In the genomic region with DNA sequence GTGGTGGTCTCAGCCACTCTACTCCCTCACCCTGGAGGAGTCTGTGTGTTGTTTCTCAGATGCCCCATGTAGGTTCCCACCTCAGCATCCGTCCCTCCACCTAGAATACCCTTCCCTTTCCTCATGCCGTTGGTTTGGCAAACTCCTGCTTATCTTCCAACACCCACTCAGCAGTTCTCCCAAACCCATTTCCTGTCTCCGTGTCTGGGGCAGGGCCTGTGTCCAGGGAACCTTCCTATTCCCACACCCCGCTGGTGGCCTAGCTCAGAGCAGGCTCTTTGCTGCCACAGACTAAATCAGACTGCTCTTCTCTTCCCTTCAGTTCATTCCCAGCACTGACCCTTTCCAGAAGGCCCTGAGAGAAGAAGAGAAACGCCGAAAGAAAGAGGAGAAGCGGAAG, we compare ENCODE assay signal across 12 cellular contexts. TPM values are rescaled to one million over a fixed set of nuclear protein-coding genes. Genes with fewer than 3 reads are reported as not detected.
DNase-seq lines count a peak whose midpoint lies in the region; ATAC-seq, FAIRE-seq and TF ChIP-seq lines count a peak whose summit lies in the region.
"Had no signal": no experiment of that assay in that cellular context is flagged by ENCODE, and none has a peak within 500 bp of the region (broad histone marks: within the 10 kb centered on the region; RNA-seq: fewer than 3 reads in every experiment).

No MANE protein-coding gene starts in this region.

- H3K18ac ChIP-seq in neuronal stem cell (ENCODE audit: low read length), result no peak overlapping the region

- H2AFZ ChIP-seq in endothelial cell of umbilical vein (ENCODE audit: low read depth, low read length) (no peak overlapping the region), neuronal stem cell (ENCODE audit: low read length) (no peak overlapping the region)

- H3K9ac ChIP-seq in BLaER1 (no peak overlapping the region), endothelial cell of umbilical vein (replicated peaks; ENCODE audit: extremely low read depth, insufficient read depth, low read length) (no peak overlapping the region), neuronal stem cell (ENCODE audit: low read depth, low read length, poor library complexity) (no peak overlapping the region)
- H3K9ac ChIP-seq: KMS-11 had no signal

- no peaks in the 10 kb centered on the region for H3K9me1 ChIP-seq in endothelial cell of umbilical vein (replicated peaks; ENCODE audit: control insufficient read depth, extremely low read depth, insufficient read depth, low read length)

- FAIRE-seq in endothelial cell of umbilical vein (lab: Jason Lieb, UNC), result no peak
- FAIRE-seq: H54 had no signal

- intact Hi-C loops in endothelial cell of umbilical vein (cut with micrococcal nuclease), result no loop called here

- peak overlapping the region; percentile 70 for H2AK5ac ChIP-seq in neuronal stem cell (ENCODE audit: low read depth, low read length)

- H3K4ac ChIP-seq in neuronal stem cell (ENCODE audit: low read length), result no peak overlapping the region

- no peak overlapping the region for H2BK120ac ChIP-seq in neuronal stem cell (ENCODE audit: low read depth, low read length)

- H3K36me3 ChIP-seq in BLaER1 (peaks cover 48% of the 10 kb centered on the region), MG63 (no peaks in the 10 kb centered on the region), endothelial cell of umbilical vein (ENCODE audit: control insufficient read depth in 2 of 2, extremely low read depth in 1 of 2, insufficient read depth in 2 of 2, low read length in 2 of 2) (no peaks in the 10 kb centered on the region), neuronal stem cell (replicated peaks in 1 of 2; ENCODE audit: control insufficient read depth in 2 of 2, insufficient read depth in 2 of 2, low read length in 2 of 2) (peaks cover 7 to 38% of the 10 kb centered on the region in 2 donors)

- TF ChIP-seq POLR2A in endothelial cell of umbilical vein (IDR thresholded peaks at IDR 0.05; ENCODE audit: low read depth, low read length), result no peak

- H4K8ac ChIP-seq in neuronal stem cell (ENCODE audit: low read depth, low read length), result no peak overlapping the region

- peaks cover 53% of the 10 kb centered on the region for H3K4me1 ChIP-seq in BLaER1
- H3K4me1 ChIP-seq in endothelial cell of umbilical vein (ENCODE audit: control insufficient read depth, extremely low read depth, insufficient read depth, low read length), result peaks cover 3% of the 10 kb centered on the region
- peaks cover 24 to 32% of the 10 kb centered on the region in 2 donors for H3K4me1 ChIP-seq in neuronal stem cell (ENCODE audit: control insufficient read depth in 2 of 2, insufficient read depth in 1 of 2, low read depth in 1 of 2, low read length in 2 of 2)

- H3K23ac ChIP-seq in neuronal stem cell (ENCODE audit: low read depth, low read length, poor library complexity), result no peak overlapping the region

- H2BK15ac ChIP-seq in neuronal stem cell (ENCODE audit: low read length), result no peak overlapping the region

- H4K91ac ChIP-seq in neuronal stem cell (ENCODE audit: low read depth, low read length, poor library complexity), result no peak overlapping the region

- TF ChIP-seq CTCF in endothelial cell of umbilical vein (IDR thresholded peaks at IDR 0.05; ENCODE audit: extremely low read depth in 1 of 2, insufficient read depth in 1 of 2, low read depth in 1 of 2, low read length in 2 of 2), result no peak

- CTCF ChIA-PET in endothelial cell of umbilical vein (lab: Charles Lee), result interaction anchor here (1.3 to 2.2 kb wide), 5 partner anchors 19 to 129 kb away, joined by 3 to 19 read pairs (median 4); no protein-coding TSS in a partner anchor
- CTCF ChIA-PET in HEK293T (lab: Yijun Ruan, JAX), result no interaction called here

- no peak overlapping the region for H3K4me2 ChIP-seq in BLaER1
- H3K4me2 ChIP-seq in endothelial cell of umbilical vein (ENCODE audit: insufficient read depth, low read length), result no peak overlapping the region
- H3K4me2 ChIP-seq in neuronal stem cell (ENCODE audit: insufficient read depth, low read length, poor library complexity, severe bottlenecking), result no peak overlapping the region
- H3K4me2 ChIP-seq: KMS-11 had no signal

- no peaks in the 10 kb centered on the region for H3K79me2 ChIP-seq in endothelial cell of umbilical vein (ENCODE audit: control insufficient read depth, insufficient read depth, low read length)

- H3K9me3 ChIP-seq in BLaER1 (no peaks in the 10 kb centered on the region), MG63 (no peaks in the 10 kb centered on the region), endothelial cell of umbilical vein (replicated peaks; ENCODE audit: control insufficient read depth, insufficient read depth, low read length) (no peaks in the 10 kb centered on the region), neuronal stem cell (replicated peaks in 1 of 2; ENCODE audit: control insufficient read depth in 2 of 2, insufficient read depth in 1 of 2, low read depth in 1 of 2, low read length in 2 of 2) (no peaks in the 10 kb centered on the region)

- dilution Hi-C loops in endothelial cell of umbilical vein (cut with MboI; ENCODE audit: extremely low pct_ligation_motif_present, low sequenced_read_pairs), result no loop called here

- peak; percentile 24 for DNase-seq in MG63
- peak; percentile 30 for DNase-seq in endothelial cell of umbilical vein (ENCODE audit: low read depth, low spot score)
- DNase-seq in neuronal stem cell (ENCODE audit: low spot score), result no peak
- no peak for DNase-seq in HEK293T (ENCODE audit: extremely low spot score)
- no peak for DNase-seq in NCI-H187 treated with DMSO at 0.1 percent for 48 hours (lab: John Stamatoyannopoulos, UW)
- DNase-seq: CD4-positive, alpha-beta T cell; cerebellar nuclear complex had no signal

- H3K79me1 ChIP-seq in neuronal stem cell (ENCODE audit: low read depth, low read length), result no peaks in the 10 kb centered on the region

- WGBS in neuronal stem cell (ENCODE audit: extremely low coverage in 2 of 2, insufficient read length in 2 of 2, insufficient replicate concordance in 1 of 2), 2 donors, result no CpG with 5 or more reads among the region's 7 CpGs

- peaks cover 11% of the 10 kb centered on the region; the same call in 1 of the 2 replicates for H4K20me1 ChIP-seq in BLaER1
- H4K20me1 ChIP-seq in endothelial cell of umbilical vein (replicated peaks; ENCODE audit: control insufficient read depth, extremely low read depth, insufficient read depth, low read length), result no peaks in the 10 kb centered on the region

- H2BK5ac ChIP-seq in neuronal stem cell (ENCODE audit: low read length), result peak overlapping the region; percentile 8

- H3K4me3 ChIP-seq in BLaER1 (no peak overlapping the region), MG63 (no peak overlapping the region), endothelial cell of umbilical vein (replicated peaks in 1 of 3; ENCODE audit: insufficient read depth in 1 of 3, low read depth in 1 of 3, low read length in 3 of 3) (no peak overlapping the region), neuronal stem cell (ENCODE audit: low read length in 2 of 2) (no peak overlapping the region)

- no TSS peak for BruUV-seq in endothelial cell of umbilical vein (replicated peaks; lab: Mats Ljungman, UMichigan)

- no peak overlapping the region for H2BK12ac ChIP-seq in neuronal stem cell (ENCODE audit: low read length)

- H3K27ac ChIP-seq in BLaER1 (peak overlapping the region; percentile 60), endothelial cell of umbilical vein (ENCODE audit: insufficient read depth, low read depth, low read length) (no peak overlapping the region), neuronal stem cell (replicated peaks; ENCODE audit: low read length) (no peak overlapping the region)
- H3K27ac ChIP-seq: KMS-11 had no signal

- ATAC-seq in GM18861 (IDR thresholded peaks at IDR 0.05; ENCODE audit: unreplicated experiment), result no peak
- no peak for ATAC-seq in HG03159 (IDR thresholded peaks at IDR 0.05; ENCODE audit: unreplicated experiment)

- H3K14ac ChIP-seq in neuronal stem cell (ENCODE audit: low read length), result no peak overlapping the region

- H3K27me3 ChIP-seq in BLaER1 (no peaks in the 10 kb centered on the region), MG63 (no peaks in the 10 kb centered on the region), endothelial cell of umbilical vein (ENCODE audit: control insufficient read depth in 2 of 2, insufficient read depth in 2 of 2, low read length in 2 of 2) (no peaks in the 10 kb centered on the region), neuronal stem cell (ENCODE audit: control insufficient read depth in 3 of 3, insufficient read depth in 3 of 3, low read depth in 1 of 3, low read length in 3 of 3) (no peaks in the 10 kb centered on the region)

- POLR2A ChIA-PET in endothelial cell of umbilical vein (lab: Charles Lee), result no interaction called here
- POLR2A ChIA-PET in HEK293T (lab: Yijun Ruan, JAX), result interaction anchor here (0.8 to 1.4 kb wide), 2 partner anchors 25 to 122 kb away, joined by 3 to 6 read pairs; a partner anchor contains a TSS

TF ChIP-seq in endothelial cell of umbilical vein, 7 proteins besides CTCF, POLR2A, EP300 and RAD21:
- no peak for TF ChIP-seq FOS (IDR thresholded peaks at IDR 0.05; ENCODE audit: borderline replicate concordance, insufficient read depth, low read length)

TF ChIP-seq in HEK293T, 16 proteins besides CTCF, POLR2A, EP300 and RAD21 (continues in another document):
- TF ChIP-seq LEF1 (IDR thresholded peaks at IDR 0.05; ENCODE audit: borderline replicate concordance), result no peak

RNA-seq across cellular contexts. Expression of a gene that starts 7.5 kb away (rescaled TPM):
- 15.0 and 26.5 TPM in 2 replicates for total RNA-seq in MG63 (2014; rRNA removed; shearing (Covaris generic); ENCODE audit: low replicate concordance)
- total RNA-seq in endothelial cell of umbilical vein, result 136 and 144 TPM in 2 replicates
- 101 and 105 TPM in 2 replicates for polyA plus RNA-seq in endothelial cell of umbilical vein
- polyA plus RNA-seq in endothelial cell of umbilical vein (2011; cell fraction: cytosol; rRNA removed), result 64.9 and 79.0 TPM in 2 replicates
- polyA plus RNA-seq in endothelial cell of umbilical vein (2011; cell fraction: nucleus; rRNA removed), result 142 and 146 TPM in 2 replicates
- polyA plus RNA-seq in endothelial cell of umbilical vein (2012), result 65.1 and 68.1 TPM in 2 replicates
- 144 and 167 TPM in 2 replicates for polyA minus RNA-seq in endothelial cell of umbilical vein
- polyA minus RNA-seq in endothelial cell of umbilical vein (2011; cell fraction: cytosol; rRNA and poly(A)+ RNA removed), result 39.5 TPM
- 83.5 and 87.5 TPM in 2 replicates for polyA minus RNA-seq in endothelial cell of umbilical vein (2011; cell fraction: nucleus; rRNA and poly(A)+ RNA removed)
- 115 TPM for polyA plus RNA-seq in neuronal stem cell (2013, experiment 1 of 2)
- polyA plus RNA-seq in neuronal stem cell (2013, experiment 2 of 2), result 114 TPM

RNA-seq across cellular contexts. Expression of a gene that starts 24.9 kb away (rescaled TPM):
- total RNA-seq in MG63 (2014; rRNA removed; shearing (Covaris generic); ENCODE audit: low replicate concordance), result 2.7 and 14.0 TPM in 2 replicates
- 8.1 and 8.4 TPM in 2 replicates for total RNA-seq in endothelial cell of umbilical vein
- 4.0 and 4.5 TPM in 2 replicates for polyA plus RNA-seq in endothelial cell of umbilical vein
- 4.1 and 5.0 TPM in 2 replicates for polyA plus RNA-seq in endothelial cell of umbilical vein (2011; cell fraction: cytosol; rRNA removed)
- polyA plus RNA-seq in endothelial cell of umbilical vein (2011; cell fraction: nucleus; rRNA removed), result 4.5 TPM in 2 replicates
- 2.3 and 3.0 TPM in 2 replicates for polyA plus RNA-seq in endothelial cell of umbilical vein (2012)
- polyA minus RNA-seq in endothelial cell of umbilical vein, result 10.3 and 13.1 TPM in 2 replicates
- 4.9 TPM for polyA minus RNA-seq in endothelial cell of umbilical vein (2011; cell fraction: cytosol; rRNA and poly(A)+ RNA removed)
- polyA minus RNA-seq in endothelial cell of umbilical vein (2011; cell fraction: nucleus; rRNA and poly(A)+ RNA removed), result 2.3 and 2.5 TPM in 2 replicates
- polyA plus RNA-seq in neuronal stem cell (2013, experiment 1 of 2), result 6.9 TPM
- 7.1 TPM for polyA plus RNA-seq in neuronal stem cell (2013, experiment 2 of 2)

Comparison
In these comparisons a context has a peak if more than half of its experiments do, and no peak if none do; other contexts are left out.
1. DNase-seq: peak in MG63 (single experiment) and endothelial cell of umbilical vein (single experiment); none in neuronal stem cell (single experiment), HEK293T (single experiment) and NCI-H187 treated with DMSO at 0.1 percent for 48 hours (single experiment).